Comparison of ENCODE assay signal across 8 cellular contexts in the genomic region with DNA sequence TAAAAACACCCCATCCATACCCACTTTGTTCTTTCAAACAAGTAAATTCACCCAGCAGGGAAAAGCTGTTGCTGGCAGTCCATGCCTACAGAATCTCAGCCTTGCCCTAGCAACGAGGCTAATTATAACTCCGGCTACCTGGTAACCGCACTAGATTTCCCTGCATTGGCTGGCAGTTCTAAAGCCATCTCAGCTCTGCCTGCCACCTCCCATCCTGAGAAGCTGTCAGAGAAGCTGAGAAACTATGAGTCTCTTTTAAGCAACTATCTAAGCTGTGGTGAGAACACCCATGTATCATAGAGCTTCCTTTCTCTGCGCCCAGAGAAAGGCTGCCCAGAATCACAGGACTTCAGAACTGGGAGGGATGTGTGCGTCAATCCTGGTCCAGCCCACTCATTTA.
DNase-seq lines count a peak whose midpoint lies in the region; ATAC-seq and TF ChIP-seq lines count a peak whose summit lies in the region.
"Not testable (repeated sequence)": the region's sequence is repeated elsewhere in the genome, so short reads cannot be mapped to it uniquely, and the experiment has no call there.

No MANE protein-coding gene starts in this region.

- not testable (repeated sequence) for H3K4me2 ChIP-seq in osteoblast (ENCODE audit: insufficient read depth, low read length)

- H3K27me3 Mint-ChIP-seq in stimulated activated memory B cell treated with anti-CD40 and anti-IgM and Interleukin-4, amounts not matched to agents 10 μg/mL and 1 μg/mL and 100 μg/mL, for 72 hours = not testable (repeated sequence)

- H3K36me3 ChIP-seq in left lung; osteoblast (ENCODE audit: insufficient read depth, low read length); upper lobe of right lung: not testable (repeated sequence)

- not testable (repeated sequence) for H4K20me1 ChIP-seq in osteoblast (ENCODE audit: insufficient read depth, low read length)

- H3K9me3 ChIP-seq in left lung; osteoblast (ENCODE audit: low read depth, low read length); upper lobe of right lung: not testable (repeated sequence)

- peak; percentile 64 for ATAC-seq in SK-N-SH treated with all-trans-retinoic acid at 6 μM for 48 hours
- peak; percentile 56 to 81 for ATAC-seq in activated naive CD4-positive, alpha-beta T cell treated with anti-CD3 and anti-CD28 coated beads, Interleukin-2, amount 50 U/mL, for 72 hours
- peak; percentile 87 for ATAC-seq in left lung
- ATAC-seq in stimulated activated memory B cell treated with anti-CD40 and anti-IgM and Interleukin-4, amounts not matched to agents 10 μg/mL and 1 μg/mL and 100 μg/mL, for 72 hours = peak; percentile 16
- ATAC-seq in upper lobe of right lung = peak; percentile 72

- not testable (repeated sequence) for H3K9me3 Mint-ChIP-seq in activated naive CD4-positive, alpha-beta T cell treated with anti-CD3 and anti-CD28 coated beads, Interleukin-2, amount 50 U/mL, for 72 hours; stimulated activated memory B cell treated with anti-CD40 and anti-IgM and Interleukin-4, amounts not matched to agents 10 μg/mL and 1 μg/mL and 100 μg/mL, for 72 hours

- not testable (repeated sequence) for H3K4me1 ChIP-seq in left lung; osteoblast (ENCODE audit: insufficient read depth, low read length); upper lobe of right lung

- not testable (repeated sequence) for H3K27ac Mint-ChIP-seq in activated naive CD4-positive, alpha-beta T cell treated with anti-CD3 and anti-CD28 coated beads, Interleukin-2, amount 50 U/mL, for 72 hours; stimulated activated memory B cell treated with anti-CD40 and anti-IgM and Interleukin-4, amounts not matched to agents 10 μg/mL and 1 μg/mL and 100 μg/mL, for 72 hours

- H3K4me1 Mint-ChIP-seq in stimulated activated memory B cell treated with anti-CD40 and anti-IgM and Interleukin-4, amounts not matched to agents 10 μg/mL and 1 μg/mL and 100 μg/mL, for 72 hours = not testable (repeated sequence)

- H3K27ac ChIP-seq in dorsolateral prefrontal cortex = peak overlapping the region in 3 of 59 donors; percentile 57 to 62 (median 59)
- H3K27ac ChIP-seq in left lung, upper lobe of right lung: not testable (repeated sequence)
- H3K27ac ChIP-seq in osteoblast (ENCODE audit: low read depth, low read length) = peak overlapping the region; percentile 63

- H2AFZ ChIP-seq in osteoblast (ENCODE audit: low read length) = not testable (repeated sequence)

- H3K36me3 Mint-ChIP-seq in activated naive CD4-positive, alpha-beta T cell treated with anti-CD3 and anti-CD28 coated beads, Interleukin-2, amount 50 U/mL, for 72 hours; stimulated activated memory B cell treated with anti-CD40 and anti-IgM and Interleukin-4, amounts not matched to agents 10 μg/mL and 1 μg/mL and 100 μg/mL, for 72 hours: not testable (repeated sequence)

- intact Hi-C loops in dorsolateral prefrontal cortex (cut with DNase I); cardiac septum (cut with DNase I); left lung (cut with DNase I); upper lobe of right lung (cut with DNase I): not testable (repeated sequence)

- DNase-seq in activated naive CD4-positive, alpha-beta T cell treated with anti-CD3 and anti-CD28 coated beads, Interleukin-2, amount 50 U/mL, for 72 hours (ENCODE audit: low spot score in 2 of 2); osteoblast (ENCODE audit: insufficient read length, low spot score, missing footprints); upper lobe of right lung: not testable (repeated sequence)
- DNase-seq in dorsolateral prefrontal cortex = peak in 8 of 10 donors; percentile 33 to 74 (median 62)
- peak; percentile 43 for DNase-seq in cardiac septum (ENCODE audit: low spot score)
- DNase-seq in left lung = peak in 1 of 2 donors; percentile 33

- H3K4me3 ChIP-seq in dorsolateral prefrontal cortex; left lung; osteoblast (ENCODE audit: insufficient read depth, low read length); upper lobe of right lung: not testable (repeated sequence)

- not testable (repeated sequence) for H3K4me3 Mint-ChIP-seq in stimulated activated memory B cell treated with anti-CD40 and anti-IgM and Interleukin-4, amounts not matched to agents 10 μg/mL and 1 μg/mL and 100 μg/mL, for 72 hours

- not testable (repeated sequence) for TF ChIP-seq CTCF in dorsolateral prefrontal cortex (IDR thresholded peaks at IDR 0.05 in 54 of 56, conservative IDR thresholded peaks at IDR 0.05 in 2 of 56; ENCODE audit: low read depth in 1 of 56, partially characterized antibody in 56 of 56); left lung (IDR thresholded peaks at IDR 0.05); osteoblast (IDR thresholded peaks at IDR 0.05; ENCODE audit: extremely low read depth, low read depth, low read length); upper lobe of right lung (IDR thresholded peaks at IDR 0.05)

- not testable (repeated sequence) for H3K79me2 ChIP-seq in osteoblast (ENCODE audit: insufficient read depth, low read length)

- not testable (repeated sequence) for H3K27me3 ChIP-seq in dorsolateral prefrontal cortex; left lung; osteoblast (ENCODE audit: insufficient read depth, low read length); upper lobe of right lung

Comparison
In these comparisons a context has a peak if more than half of its experiments do, and no peak if none do; other contexts are left out.
1. ATAC-seq: peak in every context shown above with its lines; median percentile 87 in left lung; 72 in upper lobe of right lung; 68 in activated naive CD4-positive, alpha-beta T cell treated with anti-CD3 and anti-CD28 coated beads, Interleukin-2, amount 50 U/mL, for 72 hours; 64 in SK-N-SH treated with all-trans-retinoic acid at 6 μM for 48 hours; 16 in stimulated activated memory B cell treated with anti-CD40 and anti-IgM and Interleukin-4, amounts not matched to agents 10 μg/mL and 1 μg/mL and 100 μg/mL, for 72 hours.